In genomic region chr15:90469723-90470122, GRCh38 we compare ENCODE assay signal across 19 cellular contexts. TPM values are rescaled to one million over a fixed set of nuclear protein-coding genes. Genes with fewer than 3 reads are reported as not detected.
DNase-seq lines count a peak whose midpoint lies in the region; ATAC-seq lines count a peak whose summit lies in the region.
"Had no signal": no experiment of that assay in that cellular context is flagged by ENCODE, and none has a peak within 500 bp of the region (broad histone marks: within the 10 kb centered on the region; RNA-seq: fewer than 3 reads in every experiment).

No MANE protein-coding gene starts in this region.

- POLR2A ChIA-PET in naive thymus-derived CD8-positive, alpha-beta T cell (lab: Charles Lee) = no interaction called here

- no peak overlapping the region for H3K4me3 Mint-ChIP-seq in naive thymus-derived CD8-positive, alpha-beta T cell
- H3K4me3 Mint-ChIP-seq: activated naive CD8-positive, alpha-beta T cell treated with anti-CD3 and anti-CD28 coated beads, Interleukin-2, amount 50 U/mL, for 24 hours; IgD-negative memory B cell had no signal

- H3K4me1 Mint-ChIP-seq in naive thymus-derived CD8-positive, alpha-beta T cell = peaks cover 9 to 19% (median 13%) of the 10 kb centered on the region in 4 donors

- ATAC-seq in activated naive CD4-positive, alpha-beta T cell treated with anti-CD3 and anti-CD28 coated beads, Interleukin-2, amount 50 U/mL, for 72 hours = no peak
- no peak for ATAC-seq in naive thymus-derived CD8-positive, alpha-beta T cell
- ATAC-seq in HG02642 (IDR thresholded peaks at IDR 0.05; ENCODE audit: poor library complexity, unreplicated experiment) = no peak
- ATAC-seq: activated naive CD8-positive, alpha-beta T cell treated with anti-CD3 and anti-CD28 coated beads, Interleukin-2, amount 50 U/mL, for 24 hours had no signal

- H3K9me3 ChIP-seq in SJCRH30 (replicated peaks) = no peaks in the 10 kb centered on the region
- H3K9me3 ChIP-seq: lower lobe of right lung, right atrium auricular region had no signal

- H3K36me3 Mint-ChIP-seq in activated naive CD4-positive, alpha-beta T cell treated with anti-CD3 and anti-CD28 coated beads, Interleukin-2, amount 50 U/mL, for 72 hours = peaks cover 20 to 32% of the 10 kb centered on the region in 2 donors
- H3K36me3 Mint-ChIP-seq in naive thymus-derived CD8-positive, alpha-beta T cell = peaks cover 6 to 97% (median 30%) of the 10 kb centered on the region in 3 donors
- H3K36me3 Mint-ChIP-seq: IgD-negative memory B cell had no signal

- H3K27me3 Mint-ChIP-seq in naive thymus-derived CD8-positive, alpha-beta T cell = no peaks in the 10 kb centered on the region
- H3K27me3 Mint-ChIP-seq: activated naive CD8-positive, alpha-beta T cell treated with anti-CD3 and anti-CD28 coated beads, Interleukin-2, amount 50 U/mL, for 24 hours; IgD-negative memory B cell had no signal

- peak overlapping the region; percentile 3 to 27 for H3K27ac Mint-ChIP-seq in activated naive CD4-positive, alpha-beta T cell treated with anti-CD3 and anti-CD28 coated beads, Interleukin-2, amount 50 U/mL, for 72 hours
- peak overlapping the region in 6 of 10 donors; percentile 11 to 79 (median 56) for H3K27ac Mint-ChIP-seq in naive thymus-derived CD8-positive, alpha-beta T cell
- H3K27ac Mint-ChIP-seq: activated naive CD8-positive, alpha-beta T cell treated with anti-CD3 and anti-CD28 coated beads, Interleukin-2, amount 50 U/mL, for 24 hours; IgD-negative memory B cell had no signal

- H3K9me3 Mint-ChIP-seq in activated naive CD4-positive, alpha-beta T cell treated with anti-CD3 and anti-CD28 coated beads, Interleukin-2, amount 50 U/mL, for 72 hours = no peaks in the 10 kb centered on the region
- no peaks in the 10 kb centered on the region for H3K9me3 Mint-ChIP-seq in naive thymus-derived CD8-positive, alpha-beta T cell
- H3K9me3 Mint-ChIP-seq: activated naive CD8-positive, alpha-beta T cell treated with anti-CD3 and anti-CD28 coated beads, Interleukin-2, amount 50 U/mL, for 24 hours; IgD-negative memory B cell had no signal

- no peak overlapping the region for H3K4me3 ChIP-seq in SJCRH30
- H3K4me3 ChIP-seq: lower lobe of right lung, right atrium auricular region had no signal

- no peaks in the 10 kb centered on the region for H3K27me3 ChIP-seq in SJCRH30
- H3K27me3 ChIP-seq: brain microvascular endothelial cell, right atrium auricular region had no signal

- no peak for DNase-seq in activated naive CD4-positive, alpha-beta T cell treated with anti-CD3 and anti-CD28 coated beads, Interleukin-2, amount 50 U/mL, for 72 hours (ENCODE audit: low spot score in 2 of 2)
- no peak for DNase-seq in activated naive CD4-positive, alpha-beta T cell (lab: John Stamatoyannopoulos, UW)
- DNase-seq in naive thymus-derived CD8-positive, alpha-beta T cell = no peak
- DNase-seq in NCI-H82 treated with DMSO at 0.1 percent for 48 hours (lab: John Stamatoyannopoulos, UW; ENCODE audit: unreplicated experiment) = no peak
- no peak for DNase-seq in cerebellum (ENCODE audit: low spot score)
- no peak for DNase-seq in SJCRH30
- DNase-seq: activated naive CD8-positive, alpha-beta T cell treated with anti-CD3 and anti-CD28 coated beads, Interleukin-2, amount 50 U/mL, for 24 hours; brain microvascular endothelial cell; DMS53; GF-D8; hippocampal formation; lower lobe of right lung; NCI-H2107; NCI-H524; stimulated activated CD4-positive, alpha-beta T cell treated with anti-CD3 and anti-CD28 coated beads, Interleukin-12 subunit alpha, Interleukin-12 subunit beta, amount 100 ng/mL, for 4 hours had no signal

- no peaks in the 10 kb centered on the region; the same call in none of the 2 replicates for H3K4me1 ChIP-seq in SJCRH30

- peaks cover 32% of the 10 kb centered on the region for H3K36me3 ChIP-seq in SJCRH30

- H3K27ac ChIP-seq in angular gyrus (ENCODE audit: low read depth, low read length) = peak overlapping the region; percentile 92
- H3K27ac ChIP-seq in SJCRH30 = no peak overlapping the region
- H3K27ac ChIP-seq: brain microvascular endothelial cell, lower lobe of right lung, right atrium auricular region had no signal

RNA-seq across cellular contexts. Expression of gene CRTC3, which starts 60.0 kb away (rescaled TPM):
- 10 to 100 TPM; 41.8 to 58.1 TPM for total RNA-seq in activated naive CD4-positive, alpha-beta T cell treated with anti-CD3 and anti-CD28 coated beads, Interleukin-2, amount 50 U/mL, for 72 hours
- 100 to 1,000 TPM; 102 to 110 TPM for total RNA-seq in naive thymus-derived CD8-positive, alpha-beta T cell
- polyA plus RNA-seq in naive thymus-derived CD8-positive, alpha-beta T cell = 10 to 100 TPM; 21.9 to 51.1 (median 33.5) TPM
- total RNA-seq in cerebellum = 43.8 TPM
- total RNA-seq in SJCRH30 (2014; rRNA removed; shearing (Covaris generic)) = 13.4 and 15.5 TPM in 2 replicates
